ENCODE assay signal across 1 cellular context in the genomic region with DNA sequence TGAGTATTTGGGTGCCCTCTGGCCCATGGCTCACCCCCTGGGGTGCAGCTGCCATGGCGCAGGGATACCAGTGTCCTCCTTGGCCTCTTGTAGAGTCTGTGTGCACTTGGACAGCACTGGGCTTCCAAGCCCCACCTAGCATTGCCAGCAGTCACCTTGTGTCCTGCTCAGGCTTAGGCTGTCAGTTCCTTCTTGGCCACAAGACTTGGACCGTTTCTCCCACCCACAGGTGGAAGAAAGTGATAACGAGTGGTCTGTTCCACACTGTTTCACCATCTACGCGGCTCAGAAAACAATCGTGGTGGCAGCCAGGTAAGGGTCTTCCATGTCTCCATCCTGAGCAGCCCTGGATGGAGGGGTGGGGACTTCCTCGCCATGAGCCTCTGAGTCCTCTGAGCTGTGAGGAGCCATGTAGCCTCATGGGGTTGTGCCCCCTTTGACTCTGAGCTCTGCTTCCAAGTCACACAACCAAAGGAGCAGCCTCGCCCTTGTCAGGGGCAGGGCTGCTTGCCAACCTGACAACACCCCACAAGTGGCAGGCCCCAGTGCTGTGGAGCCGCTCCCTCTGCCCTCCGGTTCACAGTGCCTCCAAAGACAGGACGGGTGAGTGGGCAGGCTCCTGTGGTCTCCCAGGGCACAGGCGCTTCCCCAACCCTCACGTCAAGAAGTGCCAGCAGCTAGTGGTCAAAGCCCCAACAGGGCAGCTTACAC.
A peak's percentile ranks its signal among the peaks of the same experiment; 100 is the strongest.
TF ChIP-seq lines count a peak whose summit lies in the region.

No MANE protein-coding gene starts in this region.

TF ChIP-seq in K562, 482 proteins besides CTCF, POLR2A, EP300 and RAD21:
- TF ChIP-seq HMG20B (CRISPR knock-in tag; IDR thresholded peaks at IDR 0.05) = no peak
- no peak for TF ChIP-seq ETV5 (CRISPR knock-in tag; IDR thresholded peaks at IDR 0.05; ENCODE audit: low read depth)
- TF ChIP-seq POLR2G (IDR thresholded peaks at IDR 0.05; ENCODE audit: low read depth, low read length) = peak; percentile 49
- TF ChIP-seq, protein P1, sequence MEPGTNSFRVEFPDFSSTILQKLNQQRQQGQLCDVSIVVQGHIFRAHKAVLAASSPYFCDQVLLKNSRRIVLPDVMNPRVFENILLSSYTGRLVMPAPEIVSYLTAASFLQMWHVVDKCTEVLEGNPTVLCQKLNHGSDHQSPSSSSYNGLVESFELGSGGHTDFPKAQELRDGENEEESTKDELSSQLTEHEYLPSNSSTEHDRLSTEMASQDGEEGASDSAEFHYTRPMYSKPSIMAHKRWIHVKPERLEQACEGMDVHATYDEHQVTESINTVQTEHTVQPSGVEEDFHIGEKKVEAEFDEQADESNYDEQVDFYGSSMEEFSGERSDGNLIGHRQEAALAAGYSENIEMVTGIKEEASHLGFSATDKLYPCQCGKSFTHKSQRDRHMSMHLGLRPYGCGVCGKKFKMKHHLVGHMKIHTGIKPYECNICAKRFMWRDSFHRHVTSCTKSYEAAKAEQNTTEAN (CRISPR knock-in tag; IDR thresholded peaks at IDR 0.05) = no peak
- no peak for TF ChIP-seq ZNF121 (CRISPR knock-in tag; conservative IDR thresholded peaks at IDR 0.05)
- TF ChIP-seq TGIF2 (CRISPR knock-in tag; IDR thresholded peaks at IDR 0.05) = no peak
- TF ChIP-seq RBM15 (IDR thresholded peaks at IDR 0.05; ENCODE audit: insufficient read depth, low read length) = no peak
- TF ChIP-seq SAP30 (IDR thresholded peaks at IDR 0.05; ENCODE audit: borderline replicate concordance, insufficient read depth, low read depth, low read length, poor library complexity, severe bottlenecking) = no peak
- TF ChIP-seq PRDM10 (IDR thresholded peaks at IDR 0.05; ENCODE audit: partially characterized antibody) = no peak
- no peak for TF ChIP-seq ELF4 (CRISPR knock-in tag; IDR thresholded peaks at IDR 0.05)
- TF ChIP-seq TEAD4 (IDR thresholded peaks at IDR 0.05; ENCODE audit: low read length) = peak; percentile 47; the same call in 1 of the 2 replicates
- no peak for TF ChIP-seq TEAD4 (CRISPR knock-in tag; IDR thresholded peaks at IDR 0.05; ENCODE audit: borderline replicate concordance)
- peak; percentile 79 for TF ChIP-seq TCF3 (CRISPR knock-in tag; IDR thresholded peaks at IDR 0.05)
- no peak for TF ChIP-seq SIN3B (IDR thresholded peaks at IDR 0.05; ENCODE audit: low read depth)
- TF ChIP-seq ZNF764 (CRISPR knock-in tag; IDR thresholded peaks at IDR 0.05; ENCODE audit: low read depth) = no peak
- TF ChIP-seq ID3 (CRISPR knock-in tag; IDR thresholded peaks at IDR 0.05) = no peak
- TF ChIP-seq ID3 (tag; IDR thresholded peaks at IDR 0.05) = 0 out of 2 replicates have a peak, but pooled peaks have one; percentile 52
- no peak for TF ChIP-seq KAT8 (IDR thresholded peaks at IDR 0.05; ENCODE audit: low read depth)
- TF ChIP-seq LEF1 (IDR thresholded peaks at IDR 0.05) = no peak
- TF ChIP-seq TAL1 (IDR thresholded peaks at IDR 0.05) = peak; percentile 16; the same call in 1 of the 2 replicates
- TF ChIP-seq ZNF124 (CRISPR knock-in tag; IDR thresholded peaks at IDR 0.05) = no peak
- peak; percentile 57 for TF ChIP-seq CBFA2T3 (IDR thresholded peaks at IDR 0.05)
- TF ChIP-seq RBFOX2 (IDR thresholded peaks at IDR 0.05; ENCODE audit: low read depth, low read length) = peak; percentile 28; the same call in 1 of the 2 replicates
- no peak for TF ChIP-seq PHTF2 (CRISPR knock-in tag; IDR thresholded peaks at IDR 0.05)
- no peak for TF ChIP-seq ZNF740 (CRISPR knock-in tag; IDR thresholded peaks at IDR 0.05)
- no peak for TF ChIP-seq ZNF740 (tag; IDR thresholded peaks at IDR 0.05)
- no peak for TF ChIP-seq E2F4 (CRISPR knock-in tag; IDR thresholded peaks at IDR 0.05; ENCODE audit: low read depth)
- TF ChIP-seq, protein P2, sequence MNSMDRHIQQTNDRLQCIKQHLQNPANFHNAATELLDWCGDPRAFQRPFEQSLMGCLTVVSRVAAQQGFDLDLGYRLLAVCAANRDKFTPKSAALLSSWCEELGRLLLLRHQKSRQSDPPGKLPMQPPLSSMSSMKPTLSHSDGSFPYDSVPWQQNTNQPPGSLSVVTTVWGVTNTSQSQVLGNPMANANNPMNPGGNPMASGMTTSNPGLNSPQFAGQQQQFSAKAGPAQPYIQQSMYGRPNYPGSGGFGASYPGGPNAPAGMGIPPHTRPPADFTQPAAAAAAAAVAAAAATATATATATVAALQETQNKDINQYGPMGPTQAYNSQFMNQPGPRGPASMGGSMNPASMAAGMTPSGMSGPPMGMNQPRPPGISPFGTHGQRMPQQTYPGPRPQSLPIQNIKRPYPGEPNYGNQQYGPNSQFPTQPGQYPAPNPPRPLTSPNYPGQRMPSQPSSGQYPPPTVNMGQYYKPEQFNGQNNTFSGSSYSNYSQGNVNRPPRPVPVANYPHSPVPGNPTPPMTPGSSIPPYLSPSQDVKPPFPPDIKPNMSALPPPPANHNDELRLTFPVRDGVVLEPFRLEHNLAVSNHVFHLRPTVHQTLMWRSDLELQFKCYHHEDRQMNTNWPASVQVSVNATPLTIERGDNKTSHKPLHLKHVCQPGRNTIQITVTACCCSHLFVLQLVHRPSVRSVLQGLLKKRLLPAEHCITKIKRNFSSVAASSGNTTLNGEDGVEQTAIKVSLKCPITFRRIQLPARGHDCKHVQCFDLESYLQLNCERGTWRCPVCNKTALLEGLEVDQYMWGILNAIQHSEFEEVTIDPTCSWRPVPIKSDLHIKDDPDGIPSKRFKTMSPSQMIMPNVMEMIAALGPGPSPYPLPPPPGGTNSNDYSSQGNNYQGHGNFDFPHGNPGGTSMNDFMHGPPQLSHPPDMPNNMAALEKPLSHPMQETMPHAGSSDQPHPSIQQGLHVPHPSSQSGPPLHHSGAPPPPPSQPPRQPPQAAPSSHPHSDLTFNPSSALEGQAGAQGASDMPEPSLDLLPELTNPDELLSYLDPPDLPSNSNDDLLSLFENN (IDR thresholded peaks at IDR 0.05; ENCODE audit: low read depth in 2 of 2, low read length in 2 of 2) = no peak
- no peak for TF ChIP-seq MYC (IDR thresholded peaks at IDR 0.05; ENCODE audit: low read depth, low read length)
- TF ChIP-seq MYC (CRISPR knock-in tag; IDR thresholded peaks at IDR 0.05; ENCODE audit: borderline replicate concordance, low read depth) = no peak
- peak; percentile 37 for TF ChIP-seq CBFA2T2 (conservative IDR thresholded peaks at IDR 0.05)
- TF ChIP-seq CHCHD3 (CRISPR knock-in tag; IDR thresholded peaks at IDR 0.05) = no peak
- TF ChIP-seq REST (CRISPR knock-in tag; IDR thresholded peaks at IDR 0.05; ENCODE audit: low read depth) = no peak
